In genomic region chr4:76585897-76586360, GRCh38 we compare ENCODE assay signal across 9 cellular contexts.
A peak's percentile ranks its signal among the peaks of the same experiment; 100 is the strongest.
DNase-seq lines count a peak whose midpoint lies in the region; ATAC-seq and TF ChIP-seq lines count a peak whose summit lies in the region.
"Had no signal": no experiment of that assay in that cellular context is flagged by ENCODE, and none has a peak within 500 bp of the region (broad histone marks: within the 10 kb centered on the region; RNA-seq: fewer than 3 reads in every experiment).

No MANE protein-coding gene starts in this region.

- H3K23ac ChIP-seq in mesendoderm (ENCODE audit: low read length), result no peak overlapping the region

- H3K9me3 ChIP-seq in SJCRH30 (replicated peaks) (no peaks in the 10 kb centered on the region), endodermal cell (ENCODE audit: control insufficient read depth, low read length) (no peaks in the 10 kb centered on the region)

- no peak overlapping the region for H2BK15ac ChIP-seq in mesendoderm (replicated peaks; ENCODE audit: low read depth)

- H3K36me3 ChIP-seq in SJCRH30 (no peaks in the 10 kb centered on the region), endodermal cell (ENCODE audit: control insufficient read depth, insufficient read depth, low read length) (no peaks in the 10 kb centered on the region), mesendoderm (ENCODE audit: control insufficient read depth, insufficient read depth, low read length) (no peaks in the 10 kb centered on the region)

- peak; percentile 85 for ATAC-seq in HG03354 (IDR thresholded peaks at IDR 0.05; ENCODE audit: poor library complexity, severe bottlenecking, unreplicated experiment)

- H3K9ac ChIP-seq in endodermal cell (ENCODE audit: extremely low read depth, low read length, poor library complexity, severe bottlenecking) (peak overlapping the region; percentile 85), mesendoderm (ENCODE audit: low read length) (peak overlapping the region; percentile 66)

- H4K8ac ChIP-seq in mesendoderm (ENCODE audit: low read depth, low read length), result no peak overlapping the region

- H3K56ac ChIP-seq in mesendoderm (ENCODE audit: low read length), result peak overlapping the region; percentile 88

- peak; percentile 43 for TF ChIP-seq CTCF in endodermal cell (conservative IDR thresholded peaks at IDR 0.05)

- no peak overlapping the region for H2BK120ac ChIP-seq in mesendoderm (ENCODE audit: low read depth, low read length)

- H3K4me2 ChIP-seq in mesendoderm (ENCODE audit: low read length), result peak overlapping the region; percentile 81

- H3K18ac ChIP-seq in mesendoderm (ENCODE audit: low read length), result no peak overlapping the region

- 1 to 2% methylated on average over 6 to 28 of the region's 28 CpGs for WGBS in endodermal cell (ENCODE audit: insufficient coverage in 1 of 2, insufficient read length in 1 of 2), 2 experiments
- no CpG with 5 or more reads among the region's 28 CpGs for WGBS in mesendoderm (ENCODE audit: extremely low coverage, insufficient coverage, low lambda C conversion rate)

- no peaks in the 10 kb centered on the region for H3K79me2 ChIP-seq in mesendoderm (ENCODE audit: control insufficient read depth, insufficient read depth, low read length)

- H2AK5ac ChIP-seq in mesendoderm (ENCODE audit: low read length), result no peak overlapping the region

- H3K27ac Mint-ChIP-seq in activated naive CD4-positive, alpha-beta T cell treated with anti-CD3 and anti-CD28 coated beads, Interleukin-2, amount 50 U/mL, for 24 hours, result no peak overlapping the region
- peak overlapping the region; percentile 96 for H3K27ac Mint-ChIP-seq in endodermal cell

- H3K4me1 Mint-ChIP-seq in activated naive CD4-positive, alpha-beta T cell treated with anti-CD3 and anti-CD28 coated beads, Interleukin-2, amount 50 U/mL, for 24 hours, result peaks cover 8% of the 10 kb centered on the region
- H3K4me1 Mint-ChIP-seq in endodermal cell, result peaks cover 53% of the 10 kb centered on the region
- H3K4me1 Mint-ChIP-seq: central memory CD8-positive, alpha-beta T cell had no signal

- H3K27me3 ChIP-seq in SJCRH30 (no peaks in the 10 kb centered on the region), endodermal cell (ENCODE audit: control insufficient read depth, insufficient read depth, low read length, poor library complexity, severe bottlenecking) (no peaks in the 10 kb centered on the region), mesendoderm (ENCODE audit: insufficient read depth, low read length, poor library complexity) (no peaks in the 10 kb centered on the region)

- peak overlapping the region; percentile 26 for H3K4me3 Mint-ChIP-seq in activated naive CD4-positive, alpha-beta T cell treated with anti-CD3 and anti-CD28 coated beads, Interleukin-2, amount 50 U/mL, for 24 hours
- H3K4me3 Mint-ChIP-seq in endodermal cell, result peak overlapping the region; percentile 69
- H3K4me3 Mint-ChIP-seq: central memory CD8-positive, alpha-beta T cell had no signal

- no peaks in the 10 kb centered on the region for H3K9me3 Mint-ChIP-seq in activated naive CD4-positive, alpha-beta T cell treated with anti-CD3 and anti-CD28 coated beads, Interleukin-2, amount 50 U/mL, for 24 hours
- H3K9me3 Mint-ChIP-seq in endodermal cell, result no peaks in the 10 kb centered on the region
- H3K9me3 Mint-ChIP-seq: central memory CD8-positive, alpha-beta T cell had no signal

- no peak overlapping the region for H3K4ac ChIP-seq in mesendoderm (ENCODE audit: low read depth, low read length)

- H3K4me1 ChIP-seq in SJCRH30 (peaks cover 61% of the 10 kb centered on the region), endodermal cell (ENCODE audit: control insufficient read depth, insufficient read depth, low read length) (peaks cover 22% of the 10 kb centered on the region), mesendoderm (ENCODE audit: control insufficient read depth, low read depth, low read length) (peaks cover 11% of the 10 kb centered on the region)

- H4K5ac ChIP-seq in mesendoderm (ENCODE audit: low read length), result no peak overlapping the region

- H3K27ac ChIP-seq in SJCRH30 (peak overlapping the region; percentile 50), endodermal cell (ENCODE audit: low read depth, low read length) (peak overlapping the region; percentile 97), mesendoderm (ENCODE audit: low read depth, low read length) (peak overlapping the region; percentile 71), substantia nigra (ENCODE audit: low read depth, low read length, poor library complexity, severe bottlenecking) (no peak overlapping the region)

- H3K27me3 Mint-ChIP-seq in activated naive CD4-positive, alpha-beta T cell treated with anti-CD3 and anti-CD28 coated beads, Interleukin-2, amount 50 U/mL, for 24 hours, result peaks cover 33% of the 10 kb centered on the region
- H3K27me3 Mint-ChIP-seq in endodermal cell (ENCODE audit: insufficient read depth), result peaks cover 3% of the 10 kb centered on the region

- H3K79me1 ChIP-seq in mesendoderm (ENCODE audit: low read length), result no peaks in the 10 kb centered on the region

- peak overlapping the region; percentile 40 for H3K4me3 ChIP-seq in SJCRH30
- peak overlapping the region; percentile 83 for H3K4me3 ChIP-seq in endodermal cell (ENCODE audit: low read length)
- H3K4me3 ChIP-seq in mesendoderm (ENCODE audit: low read length), result peak overlapping the region; percentile 40

- no peak for DNase-seq in activated naive CD4-positive, alpha-beta T cell treated with anti-CD3 and anti-CD28 coated beads, Interleukin-2, amount 50 U/mL, for 16 hours
- DNase-seq in SJCRH30, result no peak
- peak; percentile 99 for DNase-seq in endodermal cell
- peak; percentile 98 for DNase-seq in mesendoderm
- DNase-seq in substantia nigra (lab: John Stamatoyannopoulos, UW), result peak in 33 of 49 donors; percentile 0 to 82 (median 15)
- no peak for DNase-seq in NCI-H2107 (lab: John Stamatoyannopoulos, UW)

- no peaks in the 10 kb centered on the region for H3K36me3 Mint-ChIP-seq in activated naive CD4-positive, alpha-beta T cell treated with anti-CD3 and anti-CD28 coated beads, Interleukin-2, amount 50 U/mL, for 24 hours
- no peaks in the 10 kb centered on the region for H3K36me3 Mint-ChIP-seq in endodermal cell (ENCODE audit: low read depth)

- H2BK5ac ChIP-seq in mesendoderm (ENCODE audit: low read length), result no peak overlapping the region

Comparison
In these comparisons a context has a peak if more than half of its experiments do, and no peak if none do; other contexts are left out.
1. DNase-seq: peak in endodermal cell (single experiment), mesendoderm (single experiment) and substantia nigra (33 of 49); none in activated naive CD4-positive, alpha-beta T cell treated with anti-CD3 and anti-CD28 coated beads, Interleukin-2, amount 50 U/mL, for 16 hours (single experiment), SJCRH30 (0 of 2) and NCI-H2107 (single experiment).
2. Peak in every context shown above with its lines, with median percentiles within 50 percentile points of each other: H3K4me3 ChIP-seq.